Comparison of ENCODE assay signal across 1 cellular context in genomic region chr4:37802068-37802666, GRCh38.
TF ChIP-seq lines count a peak whose summit lies in the region.

No MANE protein-coding gene starts in this region.

TF ChIP-seq in H1, 55 proteins besides CTCF, POLR2A, EP300 and RAD21:
- TF ChIP-seq POLR2AphosphoS5 (IDR thresholded peaks at IDR 0.05; ENCODE audit: low read depth, low read length) (no peak), YY1 (IDR thresholded peaks at IDR 0.05; ENCODE audit: low read depth, low read length) (0 out of 2 replicates have a peak, but pooled peaks have one; percentile 36), TCF12 (IDR thresholded peaks at IDR 0.05; ENCODE audit: low read depth, low read length) (no peak), FOSL1 (IDR thresholded peaks at IDR 0.05; ENCODE audit: insufficient read depth, low read depth, low read length) (no peak), NANOG (IDR thresholded peaks at IDR 0.05; ENCODE audit: insufficient read depth, low read depth, low read length, poor library complexity, severe bottlenecking) (no peak), KDM4A (IDR thresholded peaks at IDR 0.05; ENCODE audit: low read depth, low read length, severe bottlenecking) (no peak), SAP30 (IDR thresholded peaks at IDR 0.05; ENCODE audit: insufficient read depth, insufficient replicate concordance, low read length) (no peak)
